In the genomic region with DNA sequence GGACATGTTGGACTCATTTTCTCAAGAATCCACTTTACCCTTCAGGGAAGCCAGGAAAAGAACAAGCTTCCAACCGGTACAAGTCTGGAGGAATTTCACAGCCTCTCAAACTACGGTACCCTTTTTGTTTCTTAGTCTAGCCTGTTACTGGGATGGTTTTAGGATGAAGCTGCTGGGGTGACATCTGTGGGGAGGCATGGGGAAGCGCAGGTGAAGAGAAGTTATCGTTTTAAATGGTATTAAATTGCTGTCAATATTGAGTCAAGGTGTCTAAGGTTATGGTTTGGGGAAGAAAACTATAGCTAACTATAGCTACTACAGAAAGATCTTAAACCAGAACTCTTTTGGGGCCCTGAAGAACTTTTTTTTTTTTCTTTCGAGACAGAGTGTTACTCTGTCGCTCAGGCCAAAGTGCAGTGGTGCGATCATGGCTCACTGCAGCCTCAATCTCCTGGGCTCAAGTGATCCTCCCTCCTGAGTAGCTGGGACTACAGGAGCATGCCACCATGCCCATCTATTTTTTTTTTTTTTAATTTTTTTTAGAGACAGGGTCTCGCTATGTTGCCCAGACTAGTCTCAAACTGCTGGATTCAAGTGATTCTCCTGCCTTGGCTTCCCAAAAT, we compare ENCODE assay signal across 8 cellular contexts.
DNase-seq lines count a peak whose midpoint lies in the region; ATAC-seq, FAIRE-seq and TF ChIP-seq lines count a peak whose summit lies in the region.
"Had no signal": no experiment of that assay in that cellular context is flagged by ENCODE, and none has a peak within 500 bp of the region (broad histone marks: within the 10 kb centered on the region; RNA-seq: fewer than 3 reads in every experiment).

No MANE protein-coding gene starts in this region.

- TF ChIP-seq EP300 in HepG2 (IDR thresholded peaks at IDR 0.05; ENCODE audit: low read depth in 2 of 2, low read length in 2 of 2) (no peak), HepG2 (CRISPR knock-in tag; IDR thresholded peaks at IDR 0.05; ENCODE audit: borderline replicate concordance) (no peak)

- peak overlapping the region; percentile 33 for H3K4me3 ChIP-seq in LNCaP clone FGC (ENCODE audit: low read depth, low read length)
- peak overlapping the region in 1 of 2 donors; percentile 56 for H3K4me3 ChIP-seq in cardiac fibroblast (replicated peaks in 1 of 2; ENCODE audit: low read depth in 2 of 2, low read length in 2 of 2)
- peak overlapping the region; percentile 37 to 72 (median 46); a peak in 5 of 6 replicates for H3K4me3 ChIP-seq in HepG2 (replicated peaks in 1 of 3; ENCODE audit: insufficient read depth in 1 of 3, low read depth in 2 of 3, low read length in 3 of 3)

- peak overlapping the region; percentile 46; the same call in 1 of the 2 replicates for H3K9ac ChIP-seq in HepG2 (ENCODE audit: insufficient read depth, low read depth, low read length)

- TF ChIP-seq POLR2A in HepG2 (IDR thresholded peaks at IDR 0.05; ENCODE audit: insufficient read depth in 1 of 2, low read depth in 2 of 2, low read length in 2 of 2): no peak

- peak overlapping the region; percentile 85 for H3K4me2 ChIP-seq in HepG2 (ENCODE audit: low read depth, low read length)

- FAIRE-seq in HepG2 (lab: Jason Lieb, UNC): no peak

- no peaks in the 10 kb centered on the region for H4K20me1 ChIP-seq in HepG2 (ENCODE audit: insufficient read depth, low read length)

- peaks cover 0 to 17% of the 10 kb centered on the region in 2 experiments; a peak in 2 of 5 replicates for H3K27me3 ChIP-seq in HepG2 (ENCODE audit: control insufficient read depth in 1 of 2, insufficient read depth in 2 of 2, low read length in 2 of 2)

- TF ChIP-seq CTCF in LNCaP clone FGC (IDR thresholded peaks at IDR 0.05; ENCODE audit: control insufficient read depth, extremely low read depth, insufficient read depth) (peak; percentile 43), cardiac fibroblast (IDR thresholded peaks at IDR 0.05; ENCODE audit: low read depth, low read length) (peak; percentile 8), HepG2 (CRISPR knock-in tag; IDR thresholded peaks at IDR 0.05) (no peak)

- in situ Hi-C loops in HepG2 (cut with HindIII; ENCODE audit: extremely low pct_ligation_motif_present, low pct_unique_long_range_greater_than_20kb): no loop called here

- H3K79me2 ChIP-seq in HepG2 (ENCODE audit: insufficient read depth, low read length): no peaks in the 10 kb centered on the region

- H2AFZ ChIP-seq in HepG2 (ENCODE audit: low read length): no peak overlapping the region

- peaks cover 70% of the 10 kb centered on the region for H3K4me1 ChIP-seq in HepG2 (ENCODE audit: insufficient read depth, low read length)

- DNase-seq in LNCaP clone FGC (ENCODE audit: low read depth): no peak
- DNase-seq in cardiac fibroblast (ENCODE audit: low read depth in 2 of 2): peak; percentile 27 to 44
- DNase-seq in HepG2 (ENCODE audit: low spot score): no peak
- peak; percentile 42 for DNase-seq in superior temporal gyrus (ENCODE audit: extremely low spot score)
- no peak for DNase-seq in NCI-H1105 (lab: John Stamatoyannopoulos, UW)
- DNase-seq: stimulated activated naive CD4-positive, alpha-beta T cell had no signal

- BruUV-seq in HepG2 (replicated peaks; lab: Mats Ljungman, UMichigan): no TSS peak

- CTCF ChIA-PET in HepG2 (lab: Yijun Ruan, JAX; ENCODE audit: low intra/inter-chr PET ratio, low total read pairs): no interaction called here

- peak; percentile 20 for ATAC-seq in HepG2
- ATAC-seq in GM18873 (IDR thresholded peaks at IDR 0.05; ENCODE audit: low FRiP score, unreplicated experiment): no peak
- no peak for ATAC-seq in GM21737 (IDR thresholded peaks at IDR 0.05; ENCODE audit: unreplicated experiment)

- no peak for TF ChIP-seq RAD21 in HepG2 (CRISPR knock-in tag; IDR thresholded peaks at IDR 0.05)

- 30% methylated on average over 8 of the region's 8 CpGs for WGBS in HepG2 (ENCODE audit: low lambda C conversion rate)

- POLR2A ChIA-PET in HepG2 (lab: Yijun Ruan, JAX): interaction anchor here (0.7 to 3.6 kb wide), 4 partner anchors 16 to 539 kb away, joined by 3 to 20 read pairs (median 4); partner anchors contain the start of gene RIN2

- no peaks in the 10 kb centered on the region for H3K9me3 ChIP-seq in HepG2 (ENCODE audit: low read length)

- H3K36me3 ChIP-seq in HepG2 (replicated peaks in 1 of 2; ENCODE audit: control insufficient read depth in 1 of 2, insufficient read depth in 2 of 2, low read length in 2 of 2): no peaks in the 10 kb centered on the region

- intact Hi-C loops in HepG2 (cut with micrococcal nuclease; ENCODE audit: unreplicated experiment): loop anchor here (2.0 to 5.0 kb wide), 4 partner anchors 84 to 198 kb away; no protein-coding TSS in a partner anchor

- H3K27ac ChIP-seq in HepG2 (ENCODE audit: extremely low read length, insufficient read depth, low read length): peak overlapping the region; percentile 32

TF ChIP-seq in HepG2, 621 proteins besides CTCF, POLR2A, EP300 and RAD21 (continues in another document):
- TF ChIP-seq STAG1 (CRISPR knock-in tag; IDR thresholded peaks at IDR 0.05) (peak; percentile 29), PHF21A (CRISPR knock-in tag; IDR thresholded peaks at IDR 0.05) (0 out of 2 replicates have a peak, but pooled peaks have one; percentile 13), GLI4 (CRISPR knock-in tag; IDR thresholded peaks at IDR 0.05; ENCODE audit: borderline replicate concordance) (no peak), DNMT3B (CRISPR knock-in tag; conservative IDR thresholded peaks at IDR 0.05) (no peak), GPN1 (CRISPR knock-in tag; IDR thresholded peaks at IDR 0.05; ENCODE audit: borderline replicate concordance) (no peak), ESRRA (CRISPR knock-in tag; IDR thresholded peaks at IDR 0.05; ENCODE audit: low read depth) (no peak), LCORL (IDR thresholded peaks at IDR 0.05) (no peak), LCORL (CRISPR knock-in tag; IDR thresholded peaks at IDR 0.05) (0 out of 2 replicates have a peak, but pooled peaks have one; percentile 3), SMARCE1 (IDR thresholded peaks at IDR 0.05; ENCODE audit: borderline replicate concordance) (no peak), TBX2 (CRISPR knock-in tag; IDR thresholded peaks at IDR 0.05; ENCODE audit: borderline replicate concordance) (0 out of 2 replicates have a peak, but pooled peaks have one; percentile 16), HNF4A (CRISPR knock-in tag; IDR thresholded peaks at IDR 0.05) (no peak), XBP1 (CRISPR knock-in tag; IDR thresholded peaks at IDR 0.05) (no peak), ZNF800 (CRISPR knock-in tag; IDR thresholded peaks at IDR 0.05) (0 out of 2 replicates have a peak, but pooled peaks have one; percentile 56)
- TF ChIP-seq, protein P1, sequence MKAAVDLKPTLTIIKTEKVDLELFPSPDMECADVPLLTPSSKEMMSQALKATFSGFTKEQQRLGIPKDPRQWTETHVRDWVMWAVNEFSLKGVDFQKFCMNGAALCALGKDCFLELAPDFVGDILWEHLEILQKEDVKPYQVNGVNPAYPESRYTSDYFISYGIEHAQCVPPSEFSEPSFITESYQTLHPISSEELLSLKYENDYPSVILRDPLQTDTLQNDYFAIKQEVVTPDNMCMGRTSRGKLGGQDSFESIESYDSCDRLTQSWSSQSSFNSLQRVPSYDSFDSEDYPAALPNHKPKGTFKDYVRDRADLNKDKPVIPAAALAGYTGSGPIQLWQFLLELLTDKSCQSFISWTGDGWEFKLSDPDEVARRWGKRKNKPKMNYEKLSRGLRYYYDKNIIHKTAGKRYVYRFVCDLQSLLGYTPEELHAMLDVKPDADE (CRISPR knock-in tag; IDR thresholded peaks at IDR 0.05): no peak
- TF ChIP-seq, protein P2, sequence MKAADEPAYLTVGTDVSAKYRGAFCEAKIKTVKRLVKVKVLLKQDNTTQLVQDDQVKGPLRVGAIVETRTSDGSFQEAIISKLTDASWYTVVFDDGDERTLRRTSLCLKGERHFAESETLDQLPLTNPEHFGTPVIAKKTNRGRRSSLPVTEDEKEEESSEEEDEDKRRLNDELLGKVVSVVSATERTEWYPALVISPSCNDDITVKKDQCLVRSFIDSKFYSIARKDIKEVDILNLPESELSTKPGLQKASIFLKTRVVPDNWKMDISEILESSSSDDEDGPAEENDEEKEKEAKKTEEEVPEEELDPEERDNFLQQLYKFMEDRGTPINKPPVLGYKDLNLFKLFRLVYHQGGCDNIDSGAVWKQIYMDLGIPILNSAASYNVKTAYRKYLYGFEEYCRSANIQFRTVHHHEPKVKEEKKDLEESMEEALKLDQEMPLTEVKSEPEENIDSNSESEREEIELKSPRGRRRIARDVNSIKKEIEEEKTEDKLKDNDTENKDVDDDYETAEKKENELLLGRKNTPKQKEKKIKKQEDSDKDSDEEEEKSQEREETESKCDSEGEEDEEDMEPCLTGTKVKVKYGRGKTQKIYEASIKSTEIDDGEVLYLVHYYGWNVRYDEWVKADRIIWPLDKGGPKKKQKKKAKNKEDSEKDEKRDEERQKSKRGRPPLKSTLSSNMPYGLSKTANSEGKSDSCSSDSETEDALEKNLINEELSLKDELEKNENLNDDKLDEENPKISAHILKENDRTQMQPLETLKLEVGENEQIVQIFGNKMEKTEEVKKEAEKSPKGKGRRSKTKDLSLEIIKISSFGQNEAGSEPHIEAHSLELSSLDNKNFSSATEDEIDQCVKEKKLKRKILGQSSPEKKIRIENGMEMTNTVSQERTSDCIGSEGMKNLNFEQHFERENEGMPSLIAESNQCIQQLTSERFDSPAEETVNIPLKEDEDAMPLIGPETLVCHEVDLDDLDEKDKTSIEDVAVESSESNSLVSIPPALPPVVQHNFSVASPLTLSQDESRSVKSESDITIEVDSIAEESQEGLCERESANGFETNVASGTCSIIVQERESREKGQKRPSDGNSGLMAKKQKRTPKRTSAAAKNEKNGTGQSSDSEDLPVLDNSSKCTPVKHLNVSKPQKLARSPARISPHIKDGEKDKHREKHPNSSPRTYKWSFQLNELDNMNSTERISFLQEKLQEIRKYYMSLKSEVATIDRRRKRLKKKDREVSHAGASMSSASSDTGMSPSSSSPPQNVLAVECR (CRISPR knock-in tag; IDR thresholded peaks at IDR 0.05; ENCODE audit: borderline replicate concordance): 0 out of 2 replicates have a peak, but pooled peaks have one; percentile 12

Comparison
In these comparisons a context has a peak if more than half of its experiments do, and no peak if none do; other contexts are left out.
1. DNase-seq: peak in cardiac fibroblast (2 of 2) and superior temporal gyrus (single experiment); none in LNCaP clone FGC (single experiment), HepG2 (single experiment) and NCI-H1105 (single experiment).